ENCODE assay signal across 7 cellular contexts in genomic region chr13:49407936-49408335, GRCh38.
"Had no signal": no experiment of that assay in that cellular context is flagged by ENCODE, and none has a peak within 500 bp of the region (broad histone marks: within the 10 kb centered on the region; RNA-seq: fewer than 3 reads in every experiment).

No MANE protein-coding gene starts in this region.

- H3K9me3 ChIP-seq: HAP-1 had no signal

- H3K4me3 Mint-ChIP-seq: HFFc6, IgD-negative memory B cell had no signal

- H2AFZ ChIP-seq: GM23248 had no signal

- H3K36me3 Mint-ChIP-seq: IgD-negative memory B cell had no signal

- H3K36me3 ChIP-seq: HAP-1 had no signal

- H3K27me3 Mint-ChIP-seq: IgD-negative memory B cell had no signal

- H3K4me3 ChIP-seq: GM23248, HAP-1 had no signal

- DNase-seq: GM23248, GOT3, H7, HFFc6 had no signal

- H3K9ac ChIP-seq: GM23248 had no signal

- H3K27ac ChIP-seq: GM23248, HL-60 had no signal

- H3K27ac Mint-ChIP-seq: HFFc6 had no signal
